8 cellular contexts compared by ENCODE assay signal in genomic region chr7:55133630-55134392, GRCh38.
DNase-seq lines count a peak whose midpoint lies in the region; ATAC-seq and TF ChIP-seq lines count a peak whose summit lies in the region.

No MANE protein-coding gene starts in this region.

- H3K27ac Mint-ChIP-seq in Caco-2 (ENCODE audit: unreplicated experiment) (peak overlapping the region; percentile 72), nephron progenitor cell (no peak overlapping the region)

- no TSS peak for BruUV-seq in Caco-2 (replicated peaks; lab: Mats Ljungman, UMichigan)

- no peak for TF ChIP-seq CTCF in Caco-2 (IDR thresholded peaks at IDR 0.05; ENCODE audit: insufficient read depth in 1 of 2, low read depth in 1 of 2, low read length in 1 of 2, severe bottlenecking in 1 of 2, unreplicated experiment in 1 of 2)
- TF ChIP-seq CTCF in nephron progenitor cell (IDR thresholded peaks at IDR 0.05) = no peak

- no peaks in the 10 kb centered on the region for H3K27me3 ChIP-seq in Caco-2 (replicated peaks; ENCODE audit: control insufficient read depth, insufficient read depth, low read length)

- H3K4me3 Mint-ChIP-seq in Caco-2 (ENCODE audit: unreplicated experiment) (no peak overlapping the region), nephron progenitor cell (no peak overlapping the region)

- H3K9me3 Mint-ChIP-seq in Caco-2 (ENCODE audit: unreplicated experiment) = no peaks in the 10 kb centered on the region
- peaks cover 3% of the 10 kb centered on the region for H3K9me3 Mint-ChIP-seq in nephron progenitor cell

- H3K36me3 ChIP-seq in Caco-2 (ENCODE audit: control insufficient read depth, insufficient read depth, low read length) = no peaks in the 10 kb centered on the region

- H3K9me3 ChIP-seq in Caco-2 = no peaks in the 10 kb centered on the region

- DNase-seq in Caco-2 = no peak
- DNase-seq in SHP77 (lab: John Stamatoyannopoulos, UW) = peak; percentile 53 to 71
- DNase-seq in fibroblast of gingiva (ENCODE audit: low read depth) = peak; percentile 92
- peak; percentile 91 for DNase-seq in posterior vena cava (ENCODE audit: low spot score)
- no peak for DNase-seq in nephron progenitor cell
- no peak for DNase-seq in central memory CD4-positive, alpha-beta T cell

- ATAC-seq in HG03039 (IDR thresholded peaks at IDR 0.05; ENCODE audit: unreplicated experiment) (no peak), GM19351 (IDR thresholded peaks at IDR 0.05; ENCODE audit: unreplicated experiment) (no peak)

- no peaks in the 10 kb centered on the region for H3K36me3 Mint-ChIP-seq in Caco-2 (ENCODE audit: insufficient read depth, unreplicated experiment)
- no peaks in the 10 kb centered on the region for H3K36me3 Mint-ChIP-seq in nephron progenitor cell (ENCODE audit: low read depth)

- H3K4me1 ChIP-seq in Caco-2 = peaks cover 40% of the 10 kb centered on the region

- H3K4me3 ChIP-seq in Caco-2 (ENCODE audit: low read depth, low read length) = no peak overlapping the region

- peaks cover 25% of the 10 kb centered on the region for H3K4me1 Mint-ChIP-seq in Caco-2 (ENCODE audit: low read depth, unreplicated experiment)
- H3K4me1 Mint-ChIP-seq in nephron progenitor cell = peaks cover 43% of the 10 kb centered on the region

- intact Hi-C loops in Caco-2 (cut with micrococcal nuclease; ENCODE audit: unreplicated experiment) (loop anchor here (2.0 kb wide), 2 partner anchors 13 to 47 kb away; no protein-coding TSS in a partner anchor), posterior vena cava (cut with DNase I) (loop anchor here in 1 of 2 donors (2.0 kb wide), 1 partner anchor 113 kb away; no protein-coding TSS in a partner anchor)

- no peaks in the 10 kb centered on the region for H3K27me3 Mint-ChIP-seq in Caco-2 (ENCODE audit: insufficient read depth, unreplicated experiment)
- H3K27me3 Mint-ChIP-seq in nephron progenitor cell (ENCODE audit: low read depth, poor library complexity) = peaks cover 6% of the 10 kb centered on the region

- POLR2A ChIA-PET in Caco-2 (lab: Charles Lee) = no interaction called here

- CTCF ChIA-PET in Caco-2 (lab: Charles Lee) = interaction anchor here (0.6 to 1.3 kb wide), 4 partner anchors 12 to 347 kb away, joined by 3 to 7 read pairs (median 3); no protein-coding TSS in a partner anchor

Comparison
In these comparisons a context has a peak if more than half of its experiments do, and no peak if none do; other contexts are left out.
1. DNase-seq: peak in SHP77 (2 of 2), fibroblast of gingiva (single experiment) and posterior vena cava (single experiment); none in Caco-2 (0 of 2), nephron progenitor cell (single experiment) and central memory CD4-positive, alpha-beta T cell (single experiment).